ENCODE assay signal across 1 cellular context in genomic region chr16:67833418-67834241, GRCh38.
TF ChIP-seq lines count a peak whose summit lies in the region.

No MANE protein-coding gene starts in this region.

TF ChIP-seq in SK-N-SH, 30 proteins besides CTCF, POLR2A, EP300 and RAD21 (continued from another document):
- 0 out of 2 replicates have a peak, but pooled peaks have one; percentile 7 for TF ChIP-seq REST (IDR thresholded peaks at IDR 0.05; ENCODE audit: low read depth, low read length)
- TF ChIP-seq TEAD4 (IDR thresholded peaks at IDR 0.05; ENCODE audit: borderline replicate concordance, insufficient read depth) = no peak
- TF ChIP-seq MXI1 (IDR thresholded peaks at IDR 0.05; ENCODE audit: low read depth, low read length) = peak; percentile 98
- TF ChIP-seq SMC3 (IDR thresholded peaks at IDR 0.05; ENCODE audit: low read depth, low read length) = no peak
- TF ChIP-seq ZBTB33 (IDR thresholded peaks at IDR 0.05; ENCODE audit: borderline replicate concordance, low read depth) = peak; percentile 100
- TF ChIP-seq YY1 (IDR thresholded peaks at IDR 0.05; ENCODE audit: low read depth) = peak; percentile 72; the same call in 1 of the 2 replicates
- peak; percentile 54 for TF ChIP-seq MAX (IDR thresholded peaks at IDR 0.05; ENCODE audit: low read depth)
- TF ChIP-seq GABPA (IDR thresholded peaks at IDR 0.05; ENCODE audit: low read depth) = no peak
- peak; percentile 99 for TF ChIP-seq SIN3A (IDR thresholded peaks at IDR 0.05; ENCODE audit: borderline replicate concordance, low read depth, low read length)
- TF ChIP-seq GATA2 (CRISPR knock-in tag; IDR thresholded peaks at IDR 0.05) = no peak
- no peak for TF ChIP-seq EZH2phosphoT487 (IDR thresholded peaks at IDR 0.05; ENCODE audit: borderline replicate concordance, low read depth)
- peak; percentile 44 for TF ChIP-seq RCOR1 (IDR thresholded peaks at IDR 0.05; ENCODE audit: low read length)
- peak; percentile 87 for TF ChIP-seq TAF1 (IDR thresholded peaks at IDR 0.05; ENCODE audit: borderline replicate concordance, low read depth, low read length)
- peak; percentile 100 for TF ChIP-seq CHD2 (IDR thresholded peaks at IDR 0.05; ENCODE audit: low read length, partially characterized antibody)
- peak; percentile 81 for TF ChIP-seq POLR2AphosphoS5 (IDR thresholded peaks at IDR 0.05; ENCODE audit: low read depth, low read length)
- no peak for TF ChIP-seq NFIC (IDR thresholded peaks at IDR 0.05; ENCODE audit: borderline replicate concordance)
